In the genomic region with DNA sequence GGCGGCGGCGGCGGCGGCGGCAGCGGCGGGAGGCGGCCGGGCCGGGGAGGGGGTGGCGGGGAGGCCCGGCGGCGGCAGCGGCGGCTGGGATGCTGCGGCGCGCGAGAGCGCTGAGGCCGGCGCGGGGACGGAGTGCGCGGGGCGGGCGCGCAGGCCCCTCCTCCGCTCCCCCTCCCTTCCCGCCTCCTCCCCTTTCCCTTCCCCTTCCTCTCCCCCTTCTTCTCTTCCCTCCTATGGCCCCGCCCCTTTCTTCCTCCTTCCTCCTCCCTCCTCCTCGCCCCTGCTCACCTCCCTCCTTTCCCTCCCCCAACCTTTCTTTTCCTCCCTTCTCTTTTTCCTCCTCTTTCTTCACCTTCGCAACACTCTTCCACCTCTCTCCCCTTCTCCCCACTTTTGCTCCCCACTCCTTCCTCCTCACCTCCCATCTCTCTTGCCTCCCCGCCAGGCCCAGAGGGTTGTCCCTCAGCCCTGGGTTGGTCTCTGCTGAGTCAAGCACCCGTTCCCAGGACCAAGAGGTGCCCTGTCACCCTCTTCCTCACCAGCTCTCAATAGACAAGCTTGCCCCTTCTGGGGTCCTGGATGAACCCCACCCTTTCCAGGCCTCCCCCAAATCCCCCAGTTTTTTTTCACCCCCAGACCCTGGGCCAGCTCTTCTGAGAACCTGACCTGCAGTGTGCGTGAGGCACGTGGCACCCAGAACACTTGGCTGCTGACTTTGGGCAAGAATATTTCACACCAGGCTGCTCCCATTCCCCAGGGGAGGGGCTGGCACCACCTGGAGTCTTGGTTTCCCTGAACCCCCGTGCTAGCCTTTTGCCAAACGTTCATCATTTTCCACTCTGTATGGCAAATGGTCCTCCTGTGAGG, we compare ENCODE assay signal across 8 cellular contexts. TPM values are rescaled to one million over a fixed set of nuclear protein-coding genes. Genes with fewer than 3 reads are reported as not detected.
A peak's percentile ranks its signal among the peaks of the same experiment; 100 is the strongest.
DNase-seq lines count a peak whose midpoint lies in the region; ATAC-seq, FAIRE-seq and TF ChIP-seq lines count a peak whose summit lies in the region.

A gene with protein sequence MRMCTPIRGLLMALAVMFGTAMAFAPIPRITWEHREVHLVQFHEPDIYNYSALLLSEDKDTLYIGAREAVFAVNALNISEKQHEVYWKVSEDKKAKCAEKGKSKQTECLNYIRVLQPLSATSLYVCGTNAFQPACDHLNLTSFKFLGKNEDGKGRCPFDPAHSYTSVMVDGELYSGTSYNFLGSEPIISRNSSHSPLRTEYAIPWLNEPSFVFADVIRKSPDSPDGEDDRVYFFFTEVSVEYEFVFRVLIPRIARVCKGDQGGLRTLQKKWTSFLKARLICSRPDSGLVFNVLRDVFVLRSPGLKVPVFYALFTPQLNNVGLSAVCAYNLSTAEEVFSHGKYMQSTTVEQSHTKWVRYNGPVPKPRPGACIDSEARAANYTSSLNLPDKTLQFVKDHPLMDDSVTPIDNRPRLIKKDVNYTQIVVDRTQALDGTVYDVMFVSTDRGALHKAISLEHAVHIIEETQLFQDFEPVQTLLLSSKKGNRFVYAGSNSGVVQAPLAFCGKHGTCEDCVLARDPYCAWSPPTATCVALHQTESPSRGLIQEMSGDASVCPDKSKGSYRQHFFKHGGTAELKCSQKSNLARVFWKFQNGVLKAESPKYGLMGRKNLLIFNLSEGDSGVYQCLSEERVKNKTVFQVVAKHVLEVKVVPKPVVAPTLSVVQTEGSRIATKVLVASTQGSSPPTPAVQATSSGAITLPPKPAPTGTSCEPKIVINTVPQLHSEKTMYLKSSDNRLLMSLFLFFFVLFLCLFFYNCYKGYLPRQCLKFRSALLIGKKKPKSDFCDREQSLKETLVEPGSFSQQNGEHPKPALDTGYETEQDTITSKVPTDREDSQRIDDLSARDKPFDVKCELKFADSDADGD (minus strand): TSS at position 136 of the 867 bp plus-strand sequence. CDS start 92,657 bp downstream, outside the sequence.

- no peaks in the 10 kb centered on the region for H4K20me1 ChIP-seq in K562 (replicated peaks; ENCODE audit: control insufficient read depth, insufficient read depth, low read length)

- no peaks in the 10 kb centered on the region for H3K9me3 ChIP-seq in K562 (replicated peaks; ENCODE audit: control insufficient read depth, insufficient read depth, low read depth, low read length)

- no peak for TF ChIP-seq POLR2A in K562 (conservative IDR thresholded peaks at IDR 0.05)

- no TSS peak for BruUV-seq in K562 (replicated peaks; lab: Mats Ljungman, UMichigan)

- DNase-seq in CD1c-positive myeloid dendritic cell (ENCODE audit: extremely low spot score) (peak; percentile 49), LoVo (ENCODE audit: low spot score) (peak; percentile 76), SKM-1 (lab: John Stamatoyannopoulos, UW; ENCODE audit: unreplicated experiment) (peak; percentile 37), K562 (ENCODE audit: extremely low read depth in 1 of 4, low spot score in 3 of 4) (peak; percentile 54 to 77 (median 69)), sciatic nerve (ENCODE audit: low spot score) (peak; percentile 89)

- H3K4me3 ChIP-seq in K562 (no peak within 1 kb of the TSS), iPS-11a (ENCODE audit: low read depth, low read length) (peak within 1 kb of the TSS; percentile 58)

- no peak for FAIRE-seq in K562 (lab: Jason Lieb, UNC)

- TF ChIP-seq CTCF in K562 (IDR thresholded peaks at IDR 0.05 in 2 of 3, conservative IDR thresholded peaks at IDR 0.05 in 1 of 3; ENCODE audit: insufficient read depth in 2 of 3, low read depth in 1 of 3, low read length in 3 of 3) = no peak

- peaks cover 0 to 44% of the 10 kb centered on the region in 2 experiments; a peak in 3 of 5 replicates for H3K27me3 ChIP-seq in K562 (ENCODE audit: control insufficient read depth in 2 of 2, insufficient read depth in 2 of 2, low read length in 2 of 2)

- ATAC-seq in GM19397 (IDR thresholded peaks at IDR 0.05; ENCODE audit: unreplicated experiment) = peak; percentile 49
- ATAC-seq in K562 = peak; percentile 72
- peak; percentile 86 for ATAC-seq in sciatic nerve
- no peak for ATAC-seq in GM21717 (IDR thresholded peaks at IDR 0.05; ENCODE audit: unreplicated experiment)

- H3K79me2 ChIP-seq in K562 (ENCODE audit: control insufficient read depth, insufficient read depth, low read length) = no peaks in the 10 kb centered on the region

- CTCF ChIA-PET in K562 (lab: Yijun Ruan, JAX; ENCODE audit: low intra/inter-chr PET ratio) = no interaction called here

- WGBS in K562 (ENCODE audit: insufficient coverage, low coverage, missing lambda C conversion rate) = 21% methylated on average over 6 of the region's 42 CpGs

- POLR2A ChIA-PET in K562 (lab: Yijun Ruan, JAX) = no interaction called here

- in situ Hi-C loops in K562 (cut with MboI) = no loop called here

- intact Hi-C loops in K562 (cut with micrococcal nuclease) (no loop called here), sciatic nerve (cut with DNase I) (no loop called here)

- no peaks in the 10 kb centered on the region for H3K9me1 ChIP-seq in K562 (ENCODE audit: control insufficient read depth, insufficient read depth, low read length)

- H3K36me3 ChIP-seq in K562 (ENCODE audit: control insufficient read depth, insufficient read depth, low read length) = no peaks in the 10 kb centered on the region

- H3K4me2 ChIP-seq in K562 (ENCODE audit: insufficient read depth, low read length) = no peak within 1 kb of the TSS

- no peak for TF ChIP-seq RAD21 in K562 (CRISPR knock-in tag; conservative IDR thresholded peaks at IDR 0.05 in 1 of 2, IDR thresholded peaks at IDR 0.05 in 1 of 2)

- H3K4me1 ChIP-seq in K562 (replicated peaks in 1 of 2; ENCODE audit: control insufficient read depth in 2 of 2, insufficient read depth in 2 of 2, low read length in 2 of 2) = peaks cover 0 to 7% of the 10 kb centered on the region in 2 experiments; a peak in 2 of 5 replicates

- TF ChIP-seq EP300 in K562 (IDR thresholded peaks at IDR 0.05; ENCODE audit: low read length) = no peak

- no peak within 1 kb of the TSS for H3K27ac ChIP-seq in K562 (ENCODE audit: extremely low read depth, low read depth, low read length)

- no peak within 1 kb of the TSS; a peak in 1 of 4 replicates for H3K9ac ChIP-seq in K562 (ENCODE audit: insufficient read depth in 1 of 2, low read depth in 2 of 2, low read length in 2 of 2)

- no peak within 1 kb of the TSS for H2AFZ ChIP-seq in K562 (ENCODE audit: low read depth, low read length)

TF ChIP-seq in K562, 482 proteins besides CTCF, POLR2A, EP300 and RAD21:
- TF ChIP-seq HDAC1 (IDR thresholded peaks at IDR 0.05) (0 out of 4 replicates have a peak, but pooled peaks of 1 of the 2 experiments have one; percentile 25), MYNN (IDR thresholded peaks at IDR 0.05) (no peak), MYNN (CRISPR knock-in tag; IDR thresholded peaks at IDR 0.05) (no peak), C11orf30 (IDR thresholded peaks at IDR 0.05; ENCODE audit: low read depth) (no peak), NR2C2 (CRISPR knock-in tag; IDR thresholded peaks at IDR 0.05) (no peak), NR2C2 (tag; IDR thresholded peaks at IDR 0.05) (no peak), KHSRP (IDR thresholded peaks at IDR 0.05) (no peak)
- TF ChIP-seq, protein P1, sequence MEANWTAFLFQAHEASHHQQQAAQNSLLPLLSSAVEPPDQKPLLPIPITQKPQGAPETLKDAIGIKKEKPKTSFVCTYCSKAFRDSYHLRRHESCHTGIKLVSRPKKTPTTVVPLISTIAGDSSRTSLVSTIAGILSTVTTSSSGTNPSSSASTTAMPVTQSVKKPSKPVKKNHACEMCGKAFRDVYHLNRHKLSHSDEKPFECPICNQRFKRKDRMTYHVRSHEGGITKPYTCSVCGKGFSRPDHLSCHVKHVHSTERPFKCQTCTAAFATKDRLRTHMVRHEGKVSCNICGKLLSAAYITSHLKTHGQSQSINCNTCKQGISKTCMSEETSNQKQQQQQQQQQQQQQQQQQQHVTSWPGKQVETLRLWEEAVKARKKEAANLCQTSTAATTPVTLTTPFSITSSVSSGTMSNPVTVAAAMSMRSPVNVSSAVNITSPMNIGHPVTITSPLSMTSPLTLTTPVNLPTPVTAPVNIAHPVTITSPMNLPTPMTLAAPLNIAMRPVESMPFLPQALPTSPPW (CRISPR knock-in tag; IDR thresholded peaks at IDR 0.05) = peak; percentile 51

RNA-seq across cellular contexts. Expression of the gene that starts here (rescaled TPM):
- 6.2 and 8.7 TPM in 2 replicates for total RNA-seq in K562 (2011; cell fraction: chromatin; rRNA removed; ENCODE audit: low replicate concordance)
- total RNA-seq in K562 (2011; cell fraction: nucleolus; rRNA removed) = 4.2 and 8.3 TPM in 2 replicates
- 5.5 and 5.9 TPM in 2 replicates for total RNA-seq in K562 (2011; cell fraction: nucleoplasm; rRNA removed)
- total RNA-seq in K562 (2014; rRNA removed) (2.3 and 2.5 TPM in 2 replicates), K562 (2014; rRNA removed; fragmentation: Illumina TruSeq; extraction: Trizol) (1.4 and 1.8 TPM in 2 replicates), K562 (2015; rRNA removed; fragmentation: Illumina TruSeq; extraction: Trizol) (1.4 and 1.8 TPM in 2 replicates), K562 (2021) (4.7 and 5.1 TPM in 2 replicates), sciatic nerve (35.8 TPM)
- polyA plus RNA-seq in K562 (2011; rRNA removed) (0.64 and 0.68 TPM in 2 replicates), K562 (2014; fragmentation: Illumina TruSeq; extraction: Trizol) (1.9 and 2.7 TPM in 2 replicates), K562 (2014; fragmentation: Nextera tagmentation; extraction: Ambion mirVana) (under 1 TPM; 0.38 to 0.45 TPM), K562 (2014; rRNA removed) (1.3 and 1.9 TPM in 2 replicates)
- polyA plus RNA-seq in K562 (2011; cell fraction: cytosol; rRNA removed) = 0.46 and 1.0 TPM in 2 replicates
- 2.3 and 5.1 TPM in 2 replicates for polyA plus RNA-seq in K562 (2011; cell fraction: nucleus; rRNA removed)
- 1.7 and 2.5 TPM in 2 replicates for polyA plus RNA-seq in K562 (2012)
- 0.99 and 1.4 TPM in 2 replicates for polyA minus RNA-seq in K562 (2011; rRNA and poly(A)+ RNA removed)
- polyA minus RNA-seq in K562 (2011; cell fraction: cytosol; rRNA and poly(A)+ RNA removed) = 1.7 TPM in 1 of 2 replicates, not detected in the other
- 2.4 and 5.3 TPM in 2 replicates for polyA minus RNA-seq in K562 (2011; cell fraction: nucleus; rRNA and poly(A)+ RNA removed)

Comparison
In these comparisons a context has a peak if more than half of its experiments do, and no peak if none do; other contexts are left out.
1. DNase-seq: peak in every context shown above with its lines; median percentile 89 in sciatic nerve; 76 in LoVo; 69 in K562; 49 in CD1c-positive myeloid dendritic cell; 37 in SKM-1.